ENCODE assay signal across 8 cellular contexts in genomic region chrX:80812176-80812575, GRCh38. TPM values are rescaled to one million over a fixed set of nuclear protein-coding genes. Genes with fewer than 3 reads are reported as not detected.
DNase-seq lines count a peak whose midpoint lies in the region; ATAC-seq and TF ChIP-seq lines count a peak whose summit lies in the region.

No MANE protein-coding gene starts in this region.

- peaks cover 8% of the 10 kb centered on the region for H3K4me1 ChIP-seq in CD4-positive, CD25-positive, alpha-beta regulatory T cell (ENCODE audit: control insufficient read depth, insufficient read depth, low read length, poor library complexity, severe bottlenecking)
- peaks cover 0 to 31% (median 8%) of the 10 kb centered on the region in 6 donors for H3K4me1 ChIP-seq in spleen

- no peaks in the 10 kb centered on the region for H3K9me3 ChIP-seq in CD4-positive, CD25-positive, alpha-beta regulatory T cell (ENCODE audit: control insufficient read depth in 2 of 2, low read length in 2 of 2)
- peaks cover 0 to 8% (median 0%) of the 10 kb centered on the region in 8 donors for H3K9me3 ChIP-seq in spleen

- peaks cover 6% of the 10 kb centered on the region for H3K27me3 Mint-ChIP-seq in CD4-positive, CD25-positive, alpha-beta regulatory T cell
- peaks cover 5% of the 10 kb centered on the region for H3K27me3 Mint-ChIP-seq in endothelial cell (ENCODE audit: unreplicated experiment)

- TF ChIP-seq POLR2A in spleen (IDR thresholded peaks at IDR 0.05), result no peak

- H3K27ac Mint-ChIP-seq in CD4-positive, CD25-positive, alpha-beta regulatory T cell, result peak overlapping the region in 1 of 3 donors; percentile 60
- no peak overlapping the region for H3K27ac Mint-ChIP-seq in endothelial cell (ENCODE audit: unreplicated experiment)

- DNase-seq in CD4-positive, CD25-positive, alpha-beta regulatory T cell, result peak in 2 of 3 donors; percentile 28 to 43
- DNase-seq in T-helper 1 cell, result peak in 4 of 5 donors; percentile 12 to 31 (median 15)
- peak; percentile 38 for DNase-seq in endothelial cell (ENCODE audit: low spot score)
- DNase-seq in spleen, result peak; percentile 79
- no peak for DNase-seq in T1000 (lab: John Stamatoyannopoulos, UW)

- H3K4me1 Mint-ChIP-seq in CD4-positive, CD25-positive, alpha-beta regulatory T cell, result peaks cover 6 to 28% (median 16%) of the 10 kb centered on the region in 4 donors
- H3K4me1 Mint-ChIP-seq in endothelial cell (ENCODE audit: unreplicated experiment), result no peaks in the 10 kb centered on the region

- no peak overlapping the region for H3K27ac ChIP-seq in CD4-positive, CD25-positive, alpha-beta regulatory T cell (ENCODE audit: insufficient read depth, low read length, poor library complexity, severe bottlenecking)
- H3K27ac ChIP-seq in spleen, result peak overlapping the region in 1 of 8 donors; percentile 7

- TF ChIP-seq CTCF in endothelial cell (IDR thresholded peaks at IDR 0.05; ENCODE audit: unreplicated experiment) (no peak), spleen (IDR thresholded peaks at IDR 0.05 in 8 of 11, conservative IDR thresholded peaks at IDR 0.05 in 3 of 11) (peak in 3 of 11 experiments; percentile 8 to 31 (median 13))

- H3K36me3 Mint-ChIP-seq in CD4-positive, CD25-positive, alpha-beta regulatory T cell, result no peaks in the 10 kb centered on the region
- H3K36me3 Mint-ChIP-seq in endothelial cell (ENCODE audit: low read depth, unreplicated experiment), result no peaks in the 10 kb centered on the region

- peaks cover 0 to 5% (median 0%) of the 10 kb centered on the region in 7 donors for H3K9me3 Mint-ChIP-seq in CD4-positive, CD25-positive, alpha-beta regulatory T cell
- no peaks in the 10 kb centered on the region for H3K9me3 Mint-ChIP-seq in endothelial cell (ENCODE audit: unreplicated experiment)

- H3K4me3 ChIP-seq in CD4-positive, CD25-positive, alpha-beta regulatory T cell (ENCODE audit: low read depth, low read length), result no peak overlapping the region
- H3K4me3 ChIP-seq in spleen, result no peak overlapping the region

- H3K27me3 ChIP-seq in CD4-positive, CD25-positive, alpha-beta regulatory T cell (ENCODE audit: control insufficient read depth, insufficient read depth, low read length), result no peaks in the 10 kb centered on the region
- H3K27me3 ChIP-seq in spleen (replicated peaks in 1 of 7), result no peaks in the 10 kb centered on the region

- no peaks in the 10 kb centered on the region for H3K36me3 ChIP-seq in CD4-positive, CD25-positive, alpha-beta regulatory T cell (ENCODE audit: control insufficient read depth, insufficient read depth, low read length)
- H3K36me3 ChIP-seq in spleen, result no peaks in the 10 kb centered on the region

- intact Hi-C loops in spleen (cut with DNase I; ENCODE audit: low total_unique reads), result no loop called here

- ATAC-seq in CD4-positive, CD25-positive, alpha-beta regulatory T cell (ENCODE audit: low read depth in 2 of 2), result no peak
- peak; percentile 18 for ATAC-seq in GM19023 (IDR thresholded peaks at IDR 0.05; ENCODE audit: unreplicated experiment)
- ATAC-seq in HG03378 (IDR thresholded peaks at IDR 0.05; ENCODE audit: unreplicated experiment), result peak; percentile 40
- no peak for ATAC-seq in HG03135 (IDR thresholded peaks at IDR 0.05; ENCODE audit: unreplicated experiment)

- H3K4me3 Mint-ChIP-seq in CD4-positive, CD25-positive, alpha-beta regulatory T cell, result peak overlapping the region in 2 of 4 donors; percentile 46 to 63
- H3K4me3 Mint-ChIP-seq in endothelial cell (ENCODE audit: unreplicated experiment), result no peak overlapping the region

- WGBS in spleen, 5 donors, result 0 to 61% (median 0%) methylated on average over 1 of the region's 1 CpG

RNA-seq across cellular contexts. Expression of gene BRWD3, which starts 2.5 kb away (rescaled TPM):
- 49.0 TPM for total RNA-seq in CD4-positive, CD25-positive, alpha-beta regulatory T cell
- 1 to 10 TPM; 1.7 to 3.9 (median 2.3) TPM for polyA plus RNA-seq in CD4-positive, CD25-positive, alpha-beta regulatory T cell
- 51.1 TPM for total RNA-seq in endothelial cell (ENCODE audit: unreplicated experiment)
- 10 to 100 TPM; 31.6 to 56.0 (median 41.3) TPM for total RNA-seq in spleen
- 1 to 10 TPM; 1.3 to 3.4 (median 2.1) TPM for polyA plus RNA-seq in spleen

Comparison
In these comparisons a context has a peak if more than half of its experiments do, and no peak if none do; other contexts are left out.
1. ATAC-seq: peak in GM19023 (single experiment) and HG03378 (single experiment); none in CD4-positive, CD25-positive, alpha-beta regulatory T cell (0 of 2) and HG03135 (single experiment).